8 cellular contexts compared by ENCODE assay signal in the genomic region with DNA sequence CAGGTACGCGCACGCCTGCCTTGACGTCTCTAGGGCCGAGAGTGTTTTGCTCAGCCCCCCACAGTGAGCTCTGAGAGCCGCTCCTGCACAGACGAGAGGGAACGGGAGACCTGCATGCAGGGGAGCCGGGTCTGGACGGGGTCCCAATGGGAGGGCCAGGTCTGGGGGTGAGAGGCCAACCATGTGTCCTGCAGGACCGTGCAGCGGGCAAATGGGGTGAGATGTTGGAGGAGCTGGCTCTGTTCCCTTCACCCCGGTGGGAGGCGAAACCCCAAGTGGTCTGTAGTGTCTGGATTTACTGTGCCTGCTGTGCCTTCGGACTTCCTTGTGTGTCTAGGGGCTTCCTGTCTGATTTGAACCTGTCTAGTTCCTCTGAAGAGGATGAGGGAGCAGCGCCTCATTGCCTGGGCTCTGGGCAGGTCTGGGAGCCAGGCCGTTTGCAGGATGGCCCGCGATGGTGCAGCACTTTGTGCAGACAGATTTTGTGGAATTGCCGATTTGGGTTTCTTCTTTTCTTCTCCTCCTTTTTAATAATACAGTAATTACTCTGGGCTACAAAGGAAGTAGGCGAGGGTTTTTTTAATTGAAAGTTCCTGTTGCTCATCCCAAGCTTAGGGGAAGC. TPM values are rescaled to one million over a fixed set of nuclear protein-coding genes. Genes with fewer than 3 reads are reported as not detected.
DNase-seq lines count a peak whose midpoint lies in the region; ATAC-seq, FAIRE-seq and TF ChIP-seq lines count a peak whose summit lies in the region.

No MANE protein-coding gene starts in this region.

- H3K27me3 ChIP-seq in Peyer's patch: no peaks in the 10 kb centered on the region
- H3K27me3 ChIP-seq in rectal smooth muscle tissue (ENCODE audit: control insufficient read depth, insufficient read depth, low read length): no peaks in the 10 kb centered on the region

- ATAC-seq in esophagus mucosa: peak; percentile 0
- no peak for ATAC-seq in HG02763 (IDR thresholded peaks at IDR 0.05; ENCODE audit: unreplicated experiment)
- no peak for ATAC-seq in HG03432 (IDR thresholded peaks at IDR 0.05; ENCODE audit: unreplicated experiment)

- no peak for TF ChIP-seq POLR2A in GM12892 (IDR thresholded peaks at IDR 0.05; ENCODE audit: low read depth, low read length)
- TF ChIP-seq POLR2A in Peyer's patch (IDR thresholded peaks at IDR 0.05): no peak

- peak; percentile 91 for FAIRE-seq in GM12892 (lab: Jason Lieb, UNC)

- H3K9me3 ChIP-seq in Peyer's patch: no peaks in the 10 kb centered on the region

- H3K36me3 ChIP-seq in Peyer's patch (no peaks in the 10 kb centered on the region), rectal smooth muscle tissue (ENCODE audit: control insufficient read depth, insufficient read depth, low read length) (no peaks in the 10 kb centered on the region)

- TF ChIP-seq CTCF in Peyer's patch (IDR thresholded peaks at IDR 0.05): no peak

- H3K27ac ChIP-seq in Peyer's patch: peak overlapping the region; percentile 90 to 98 (median 98)
- no peak overlapping the region for H3K27ac ChIP-seq in rectal smooth muscle tissue (ENCODE audit: low read depth, low read length)

- H3K4me3 ChIP-seq in Peyer's patch (peak overlapping the region; percentile 78 to 95 (median 88)), rectal smooth muscle tissue (ENCODE audit: low read length) (peak overlapping the region; percentile 76)

- DNase-seq in GM12892 (ENCODE audit: insufficient read length) (no peak), Peyer's patch (peak in 1 of 3 donors; percentile 51), NCI-H524 treated with DMSO at 0.1 percent for 48 hours (lab: John Stamatoyannopoulos, UW) (no peak), globus pallidus (ENCODE audit: low spot score) (no peak)

- H3K4me1 ChIP-seq in Peyer's patch (peaks cover 0 to 40% (median 26%) of the 10 kb centered on the region in 4 donors), rectal smooth muscle tissue (ENCODE audit: control insufficient read depth, insufficient read depth, low read length) (peaks cover 9% of the 10 kb centered on the region)

- H3K9ac ChIP-seq in rectal smooth muscle tissue (ENCODE audit: low read length): peak overlapping the region; percentile 10

RNA-seq across cellular contexts. Expression of gene CSNK1G2, which starts 2.1 kb away (rescaled TPM):
- 22.4 TPM for polyA plus RNA-seq in GM12892 (2012; ENCODE audit: missing spikeins)
- total RNA-seq in Peyer's patch (100 to 1,000 TPM in 2 of 4 donors, 10 to 100 TPM in 2; 54.5 to 250 (median 103) TPM), esophagus mucosa (38.8 TPM)

RNA-seq across cellular contexts. Expression of gene ADAT3, which starts 37.8 kb away (rescaled TPM):
- polyA plus RNA-seq in GM12892 (2012; ENCODE audit: missing spikeins): not detected
- total RNA-seq in Peyer's patch (10 to 100 TPM; 18.2 to 33.3 (median 23.8) TPM), esophagus mucosa (5.5 TPM)

RNA-seq across cellular contexts. Expression of gene SCAMP4, which starts 37.8 kb away (rescaled TPM):
- polyA plus RNA-seq in GM12892 (2012; ENCODE audit: missing spikeins): 7.2 TPM
- total RNA-seq in Peyer's patch (10 to 100 TPM; 45.4 to 62.6 (median 57.0) TPM), esophagus mucosa (45.6 TPM)

RNA-seq across cellular contexts. Expression of gene ABHD17A, which starts 57.7 kb away (rescaled TPM):
- polyA plus RNA-seq in GM12892 (2012; ENCODE audit: missing spikeins): 5.0 TPM
- total RNA-seq in Peyer's patch (10 to 100 TPM; 52.0 to 95.9 (median 68.4) TPM), esophagus mucosa (50.9 TPM)
